In the genomic region with DNA sequence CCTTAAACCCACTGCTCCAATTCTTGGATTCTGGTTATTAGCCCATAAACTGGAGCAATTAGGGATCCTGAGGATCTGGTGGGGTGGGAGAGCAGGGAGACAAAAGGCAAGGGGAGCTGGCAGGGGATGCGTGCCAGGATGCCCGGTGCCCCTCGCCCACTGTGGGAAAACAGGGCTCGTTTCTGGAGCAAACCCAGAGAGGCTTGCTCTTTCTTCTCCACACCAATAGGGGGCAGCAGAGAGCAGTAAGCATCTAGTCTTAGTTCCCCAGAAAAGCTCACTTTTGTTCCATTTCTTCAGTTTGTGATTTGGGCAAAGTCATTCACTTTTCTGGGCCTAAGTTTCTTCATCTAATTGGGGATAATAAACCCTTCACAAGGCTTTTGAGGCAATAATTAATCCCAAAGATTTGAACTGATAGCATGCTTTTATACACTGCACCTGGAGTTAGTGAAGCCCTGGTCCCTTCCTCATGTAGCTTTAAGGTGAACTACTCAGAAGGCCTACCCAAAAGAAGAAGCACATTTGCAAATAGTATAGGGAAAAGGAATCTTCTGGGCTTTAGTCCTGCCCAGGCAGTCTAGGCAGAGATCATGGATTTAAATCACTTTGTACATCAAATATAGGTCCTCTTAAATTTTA, we compare ENCODE assay signal across 8 cellular contexts.
DNase-seq lines count a peak whose midpoint lies in the region; FAIRE-seq and TF ChIP-seq lines count a peak whose summit lies in the region.

No MANE protein-coding gene starts in this region.

- no peak overlapping the region for H3K27ac Mint-ChIP-seq in astrocyte (ENCODE audit: unreplicated experiment)

- H3K27me3 Mint-ChIP-seq in astrocyte (ENCODE audit: low read depth, unreplicated experiment) = peaks cover 18% of the 10 kb centered on the region

- no peak overlapping the region for H3K4me3 Mint-ChIP-seq in astrocyte (ENCODE audit: unreplicated experiment)

- H3K9ac ChIP-seq in astrocyte (ENCODE audit: low read length) = no peak overlapping the region

- no peaks in the 10 kb centered on the region for H4K20me1 ChIP-seq in astrocyte (ENCODE audit: insufficient read depth, low read length)

- no peak for FAIRE-seq in astrocyte (lab: Jason Lieb, UNC)

- no peaks in the 10 kb centered on the region for H3K4me1 ChIP-seq in HEK293 (ENCODE audit: control insufficient read depth, insufficient read depth, low read length)
- H3K4me1 ChIP-seq in astrocyte (ENCODE audit: insufficient read depth, low read length) = no peaks in the 10 kb centered on the region
- no peaks in the 10 kb centered on the region for H3K4me1 ChIP-seq in iPS DF 6.9 (ENCODE audit: control insufficient read depth, insufficient read depth, low read length)

- no peak overlapping the region for H3K27ac ChIP-seq in HEK293 (ENCODE audit: extremely low read depth, low read depth, low read length)
- no peak overlapping the region for H3K27ac ChIP-seq in astrocyte (ENCODE audit: low read depth, low read length)
- no peak overlapping the region for H3K27ac ChIP-seq in iPS DF 6.9 (ENCODE audit: low read length)

- H3K79me2 ChIP-seq in astrocyte (ENCODE audit: insufficient read depth, low read length) = no peaks in the 10 kb centered on the region

- no peaks in the 10 kb centered on the region for H3K4me1 Mint-ChIP-seq in astrocyte (ENCODE audit: low read depth, unreplicated experiment)

- peak; percentile 57 for DNase-seq in Daoy (ENCODE audit: low read depth)
- peak; percentile 35 for DNase-seq in NOMO-1 treated with DMSO at 0.1 percent for 48 hours (lab: John Stamatoyannopoulos, UW; ENCODE audit: unreplicated experiment)
- peak; percentile 8 for DNase-seq in astrocyte (ENCODE audit: low read depth)
- peak; percentile 47 for DNase-seq in iPS DF 6.9 (ENCODE audit: low read depth, low spot score)
- peak; percentile 42 for DNase-seq in stimulated activated CD4-positive, alpha-beta T cell treated with anti-CD3 and anti-CD28 coated beads, Interleukin-15, amount 100 ng/mL, for 24 hours
- no peak for DNase-seq in NK-92 (lab: John Stamatoyannopoulos, UW; ENCODE audit: unreplicated experiment)
- no peak for DNase-seq in NCI-H510A treated with DMSO at 0.1 percent for 48 hours (lab: John Stamatoyannopoulos, UW)

- no CpG with 5 or more reads among the region's 4 CpGs for WGBS in iPS DF 6.9 (ENCODE audit: insufficient coverage, insufficient read length)

- H3K9me3 Mint-ChIP-seq in astrocyte (ENCODE audit: unreplicated experiment) = peaks cover 4% of the 10 kb centered on the region

- POLR2A ChIA-PET in HEK293 (lab: Yijun Ruan, JAX) = no interaction called here

- no peaks in the 10 kb centered on the region for H3K9me3 ChIP-seq in HEK293 (ENCODE audit: control insufficient read depth, insufficient read depth, low read depth, low read length)
- H3K9me3 ChIP-seq in astrocyte (ENCODE audit: insufficient read depth, low read depth, low read length) = no peaks in the 10 kb centered on the region
- no peaks in the 10 kb centered on the region for H3K9me3 ChIP-seq in iPS DF 6.9 (ENCODE audit: control insufficient read depth, insufficient read depth, low read length)

- H3K4me3 ChIP-seq in HEK293 (ENCODE audit: low read depth, low read length) = no peak overlapping the region
- H3K4me3 ChIP-seq in astrocyte (ENCODE audit: insufficient read depth, low read depth, low read length) = no peak overlapping the region
- no peak overlapping the region for H3K4me3 ChIP-seq in iPS DF 6.9 (ENCODE audit: low read length)

- H3K36me3 Mint-ChIP-seq in astrocyte (ENCODE audit: low read depth, unreplicated experiment) = no peaks in the 10 kb centered on the region

- TF ChIP-seq CTCF in HEK293 (tag by site-specific recombination; IDR thresholded peaks at IDR 0.05) = peak; percentile 44; the same call in 1 of the 2 replicates
- peak; percentile 90 for TF ChIP-seq CTCF in astrocyte (IDR thresholded peaks at IDR 0.05; ENCODE audit: insufficient read depth, low read depth, low read length)

- CTCF ChIA-PET in HEK293 (lab: Yijun Ruan, JAX) = interaction anchor here (0.6 to 3.5 kb wide), 63 partner anchors 9 to 1661 kb away, joined by 3 to 21 read pairs (median 4); no protein-coding TSS in a partner anchor

- H3K27me3 ChIP-seq in astrocyte (ENCODE audit: insufficient read depth, low read length) = no peaks in the 10 kb centered on the region
- H3K27me3 ChIP-seq in iPS DF 6.9 (ENCODE audit: control insufficient read depth, insufficient read depth, low read length) = no peaks in the 10 kb centered on the region

- H3K4me2 ChIP-seq in astrocyte (ENCODE audit: low read length) = no peak overlapping the region

- peak overlapping the region; percentile 18 for H2AFZ ChIP-seq in astrocyte (ENCODE audit: low read depth, low read length)

- H3K36me3 ChIP-seq in HEK293 (ENCODE audit: control insufficient read depth in 2 of 2, insufficient read depth in 1 of 2, low read length in 2 of 2) (no peaks in the 10 kb centered on the region), astrocyte (ENCODE audit: insufficient read depth, low read length) (no peaks in the 10 kb centered on the region), iPS DF 6.9 (ENCODE audit: control insufficient read depth, insufficient read depth, low read length) (no peaks in the 10 kb centered on the region)

TF ChIP-seq in HEK293, 187 proteins besides CTCF, POLR2A, EP300 and RAD21:
- TF ChIP-seq GFI1B (tag by site-specific recombination; IDR thresholded peaks at IDR 0.05) = no peak
- peak; percentile 44 for TF ChIP-seq ZNF654 (tag by site-specific recombination; IDR thresholded peaks at IDR 0.05; ENCODE audit: low read depth)
- TF ChIP-seq ZBTB8A (tag by site-specific recombination; IDR thresholded peaks at IDR 0.05) = 0 out of 2 replicates have a peak, but pooled peaks have one; percentile 24
- TF ChIP-seq HIC1 (tag by site-specific recombination; IDR thresholded peaks at IDR 0.05) = peak; percentile 54; the same call in 1 of the 2 replicates

Comparison
In these comparisons a context has a peak if more than half of its experiments do, and no peak if none do; other contexts are left out.
1. DNase-seq: peak in Daoy (single experiment), NOMO-1 treated with DMSO at 0.1 percent for 48 hours (single experiment), astrocyte (single experiment), iPS DF 6.9 (single experiment) and stimulated activated CD4-positive, alpha-beta T cell treated with anti-CD3 and anti-CD28 coated beads, Interleukin-15, amount 100 ng/mL, for 24 hours (single experiment); none in NK-92 (single experiment) and NCI-H510A treated with DMSO at 0.1 percent for 48 hours (single experiment).